14 cellular contexts compared by ENCODE assay signal in the genomic region with DNA sequence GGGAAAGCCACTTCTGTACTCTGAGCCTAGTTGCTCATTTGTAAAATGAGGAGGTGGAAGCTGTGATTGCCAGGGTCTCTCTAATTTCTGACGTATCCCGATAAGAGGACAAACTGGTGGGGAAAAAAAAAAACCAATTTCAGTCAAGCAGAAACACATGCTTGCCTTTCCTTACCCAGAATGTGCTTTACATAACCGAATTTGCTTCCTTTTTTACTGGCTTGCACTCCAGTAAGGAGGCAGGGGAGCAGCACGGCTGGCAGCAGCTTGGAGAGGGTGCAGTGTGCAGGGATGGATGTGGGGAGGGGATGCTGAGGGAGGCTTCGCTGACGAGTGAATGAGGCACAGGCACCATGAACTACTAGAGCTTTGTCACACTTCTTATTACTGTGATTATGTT.
"Had no signal": no experiment of that assay in that cellular context is flagged by ENCODE, and none has a peak within 500 bp of the region (broad histone marks: within the 10 kb centered on the region; RNA-seq: fewer than 3 reads in every experiment).

No MANE protein-coding gene starts in this region.

- H3K27ac Mint-ChIP-seq: activated CD8-positive, alpha-beta memory T cell treated with anti-CD3 and anti-CD28 coated beads, Interleukin-2, amount 10 ng/mL, durations not matched to agents 7 days and 5 days; activated naive CD8-positive, alpha-beta T cell; activated T-cell treated with anti-CD3 and anti-CD28 coated beads, Interleukin-2, amount 50 U/mL, for 24 hours had no signal

- DNase-seq: activated CD4-positive, alpha-beta T cell treated with anti-CD3 and anti-CD28 coated beads for 1 hour; activated CD4-positive, alpha-beta T cell treated with anti-CD3 and anti-CD28 coated beads, Interleukin-2, amount 50 U/mL, for 48 hours; activated CD8-positive, alpha-beta memory T cell treated with anti-CD3 and anti-CD28 coated beads, Interleukin-2, amount 10 ng/mL, durations not matched to agents 7 days and 5 days; activated effector memory CD4-positive, alpha-beta T cell treated with anti-CD3 and anti-CD28 coated beads, Interleukin-2, amount 50 U/mL, for 16 hours; activated T-cell treated with anti-CD3 and anti-CD28 coated beads, Interleukin-2, amount 50 U/mL, for 24 hours; esophagus squamous epithelium; foreskin fibroblast; retina; stomach; uterus had no signal

- H3K4me3 ChIP-seq: esophagus squamous epithelium, skin epidermis, stomach, thoracic aorta, uterus had no signal

- H3K9me3 ChIP-seq: esophagus squamous epithelium, stomach, thoracic aorta, uterus had no signal

- H3K9me3 Mint-ChIP-seq: activated T-cell treated with anti-CD3 and anti-CD28 coated beads, Interleukin-2, amount 50 U/mL, for 24 hours; neural crest cell had no signal

- H3K4me1 Mint-ChIP-seq: neural crest cell had no signal

- H3K4me1 ChIP-seq: uterus had no signal

- H3K27ac ChIP-seq: esophagus squamous epithelium, skin epidermis, stomach, thoracic aorta, uterus had no signal

- ATAC-seq: activated CD8-positive, alpha-beta memory T cell treated with anti-CD3 and anti-CD28 coated beads, Interleukin-2, amount 10 ng/mL, durations not matched to agents 7 days and 5 days had no signal

- H3K4me3 Mint-ChIP-seq: activated CD8-positive, alpha-beta memory T cell treated with anti-CD3 and anti-CD28 coated beads, Interleukin-2, amount 10 ng/mL, durations not matched to agents 7 days and 5 days; activated naive CD8-positive, alpha-beta T cell; activated T-cell treated with anti-CD3 and anti-CD28 coated beads, Interleukin-2, amount 50 U/mL, for 24 hours; neural crest cell had no signal

- H3K27me3 Mint-ChIP-seq: activated naive CD8-positive, alpha-beta T cell; activated T-cell treated with anti-CD3 and anti-CD28 coated beads, Interleukin-2, amount 50 U/mL, for 24 hours had no signal

- H3K36me3 ChIP-seq: esophagus squamous epithelium, stomach, thoracic aorta, uterus had no signal

- H3K27me3 ChIP-seq: esophagus squamous epithelium, stomach, uterus had no signal
